ENCODE assay signal across 1 cellular context in the genomic region with DNA sequence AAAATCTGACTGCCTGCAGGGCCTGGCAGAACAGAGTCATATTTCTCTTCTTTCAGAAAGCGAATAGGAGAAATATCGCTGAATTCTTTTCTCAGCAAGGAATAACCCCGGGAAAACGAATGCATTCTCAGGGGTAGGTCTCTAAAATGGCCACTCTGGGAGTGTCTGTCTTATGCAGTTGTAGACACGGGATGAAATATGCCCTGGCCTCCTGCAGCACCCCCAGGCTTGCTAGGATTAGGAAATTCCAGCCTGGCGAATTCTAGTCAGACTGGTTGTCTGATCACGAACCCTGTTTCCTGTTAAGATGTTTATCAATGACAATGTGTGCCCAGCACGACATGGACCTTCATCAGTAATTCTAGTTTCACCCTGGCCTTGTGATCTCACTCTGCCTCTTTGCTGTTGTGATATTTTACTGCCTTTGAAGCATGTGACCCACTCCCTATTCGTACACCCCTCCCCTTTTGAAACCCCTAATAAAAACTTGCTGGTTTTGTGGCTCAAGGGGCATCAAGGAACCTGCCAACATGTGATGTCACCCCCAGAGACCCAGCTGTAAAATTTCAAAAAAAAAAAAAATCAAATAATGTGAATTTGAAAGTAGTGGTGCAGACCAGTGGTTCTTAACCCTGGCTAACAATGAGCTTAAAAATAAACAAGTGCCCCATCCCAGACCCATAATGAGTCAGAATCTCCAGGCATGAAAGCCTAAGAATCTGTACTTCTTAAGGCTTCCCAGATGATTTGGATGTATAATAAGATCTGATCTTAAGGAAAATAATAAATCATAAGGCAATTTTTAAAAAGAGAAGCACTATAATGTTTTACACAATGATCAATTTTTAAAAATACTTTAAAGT.
A peak's percentile ranks its signal among the peaks of the same experiment; 100 is the strongest.
TF ChIP-seq lines count a peak whose summit lies in the region.

No MANE protein-coding gene starts in this region.

TF ChIP-seq in HEK293, 187 proteins besides CTCF, POLR2A, EP300 and RAD21 (continued from another document):
- TF ChIP-seq, protein P1, sequence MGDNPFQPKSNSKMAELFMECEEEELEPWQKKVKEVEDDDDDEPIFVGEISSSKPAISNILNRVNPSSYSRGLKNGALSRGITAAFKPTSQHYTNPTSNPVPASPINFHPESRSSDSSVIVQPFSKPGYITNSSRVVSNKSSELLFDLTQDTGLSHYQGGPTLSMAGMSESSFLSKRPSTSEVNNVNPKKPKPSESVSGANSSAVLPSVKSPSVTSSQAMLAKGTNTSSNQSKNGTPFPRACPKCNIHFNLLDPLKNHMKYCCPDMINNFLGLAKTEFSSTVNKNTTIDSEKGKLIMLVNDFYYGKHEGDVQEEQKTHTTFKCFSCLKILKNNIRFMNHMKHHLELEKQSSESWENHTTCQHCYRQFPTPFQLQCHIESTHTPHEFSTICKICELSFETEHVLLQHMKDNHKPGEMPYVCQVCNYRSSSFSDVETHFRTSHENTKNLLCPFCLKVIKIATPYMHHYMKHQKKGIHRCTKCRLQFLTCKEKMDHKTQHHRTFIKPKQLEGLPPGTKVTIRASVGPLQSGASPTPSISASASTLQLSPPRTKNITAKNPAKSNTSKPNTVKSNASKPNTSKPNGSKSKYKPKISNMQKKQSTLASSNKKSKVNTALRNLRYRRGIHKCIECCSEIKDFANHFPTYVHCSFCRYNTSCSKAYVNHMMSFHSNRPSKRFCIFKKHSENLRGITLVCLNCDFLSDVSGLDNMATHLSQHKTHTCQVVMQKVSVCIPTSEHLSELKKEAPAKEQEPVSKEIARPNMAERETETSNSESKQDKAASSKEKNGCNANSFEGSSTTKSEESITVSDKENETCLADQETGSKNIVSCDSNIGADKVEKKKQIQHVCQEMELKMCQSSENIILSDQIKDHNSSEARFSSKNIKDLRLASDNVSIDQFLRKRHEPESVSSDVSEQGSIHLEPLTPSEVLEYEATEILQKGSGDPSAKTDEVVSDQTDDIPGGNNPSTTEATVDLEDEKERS (tag by site-specific recombination; IDR thresholded peaks at IDR 0.05), result peak; percentile 54; the same call in 1 of the 2 replicates
